ENCODE assay signal across 1 cellular context in genomic region chr10:62562101-62562500, GRCh38.
TF ChIP-seq lines count a peak whose summit lies in the region.

No MANE protein-coding gene starts in this region.

TF ChIP-seq in IMR-90, 13 proteins besides CTCF, POLR2A, EP300 and RAD21 (continued from another document):
- TF ChIP-seq, protein P1, sequence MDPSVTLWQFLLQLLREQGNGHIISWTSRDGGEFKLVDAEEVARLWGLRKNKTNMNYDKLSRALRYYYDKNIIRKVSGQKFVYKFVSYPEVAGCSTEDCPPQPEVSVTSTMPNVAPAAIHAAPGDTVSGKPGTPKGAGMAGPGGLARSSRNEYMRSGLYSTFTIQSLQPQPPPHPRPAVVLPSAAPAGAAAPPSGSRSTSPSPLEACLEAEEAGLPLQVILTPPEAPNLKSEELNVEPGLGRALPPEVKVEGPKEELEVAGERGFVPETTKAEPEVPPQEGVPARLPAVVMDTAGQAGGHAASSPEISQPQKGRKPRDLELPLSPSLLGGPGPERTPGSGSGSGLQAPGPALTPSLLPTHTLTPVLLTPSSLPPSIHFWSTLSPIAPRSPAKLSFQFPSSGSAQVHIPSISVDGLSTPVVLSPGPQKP (IDR thresholded peaks at IDR 0.05; ENCODE audit: borderline replicate concordance, low read depth, low read length): no peak
- TF ChIP-seq MAZ (IDR thresholded peaks at IDR 0.05; ENCODE audit: borderline replicate concordance, low read depth, low read length): no peak
- no peak for TF ChIP-seq MAFK (IDR thresholded peaks at IDR 0.05; ENCODE audit: low read depth, low read length)
- TF ChIP-seq SMC3 (IDR thresholded peaks at IDR 0.05; ENCODE audit: low read depth, low read length): no peak
TF ChIP-seq in IMR-90: peak in this region for 0.
